Comparison of ENCODE assay signal across 29 cellular contexts in genomic region chr4:143489116-143489515, GRCh38. TPM values are rescaled to one million over a fixed set of nuclear protein-coding genes. Genes with fewer than 3 reads are reported as not detected.
DNase-seq lines count a peak whose midpoint lies in the region; ATAC-seq and TF ChIP-seq lines count a peak whose summit lies in the region.
"Had no signal": no experiment of that assay in that cellular context is flagged by ENCODE, and none has a peak within 500 bp of the region (broad histone marks: within the 10 kb centered on the region; RNA-seq: fewer than 3 reads in every experiment).

No MANE protein-coding gene starts in this region.

- peak; percentile 74 for DNase-seq in mammary epithelial cell
- no peak for DNase-seq in breast epithelium (ENCODE audit: low spot score in 2 of 2)
- peak; percentile 14 for DNase-seq in choroid plexus epithelial cell (ENCODE audit: low read depth)
- peak; percentile 3 for DNase-seq in iris pigment epithelial cell (ENCODE audit: low read depth)
- no peak for DNase-seq in activated CD8-positive, alpha-beta T cell treated with anti-CD3 and anti-CD28 coated beads for 36 hours
- DNase-seq in GDM1 (lab: John Stamatoyannopoulos, UW) = no peak
- DNase-seq: activated CD8-positive, alpha-beta memory T cell treated with anti-CD3 and anti-CD28 coated beads, Interleukin-2, amount 10 ng/mL, durations not matched to agents 7 days and 5 days; activated gamma-delta T cell treated with Interleukin-2 at 50 U/mL for 16 hours; activated naive CD8-positive, alpha-beta T cell treated with anti-CD3 and anti-CD28 coated beads, Interleukin-2, amount 10 ng/mL, durations not matched to agents 7 days and 5 days; activated T-cell treated with anti-CD3 and anti-CD28 coated beads, Interleukin-2, amount 50 U/mL, for 4 hours; DMS79; Kasumi-1; mucosa of descending colon; MV-4-11; NCI-H1436; NCI-H2081; NCI-H2227 treated with DMSO at 0.1 percent for 48 hours; NCI-H526; SK-N-SH; substantia nigra had no signal

- POLR2A ChIA-PET in activated CD8-positive, alpha-beta T cell treated with anti-CD3 and anti-CD28 coated beads for 36 hours (lab: Charles Lee) = no interaction called here

- no peak overlapping the region for H3K4me2 ChIP-seq in mammary epithelial cell (ENCODE audit: insufficient read depth, low read depth, low read length)
- H3K4me2 ChIP-seq: SK-N-SH had no signal

- no peaks in the 10 kb centered on the region for H3K4me1 Mint-ChIP-seq in activated CD8-positive, alpha-beta T cell treated with anti-CD3 and anti-CD28 coated beads for 36 hours (ENCODE audit: low read depth)
- H3K4me1 Mint-ChIP-seq: activated CD8-positive, alpha-beta memory T cell treated with anti-CD3 and anti-CD28 coated beads, Interleukin-2, amount 10 ng/mL, durations not matched to agents 7 days and 5 days; activated naive CD8-positive, alpha-beta T cell treated with anti-CD3 and anti-CD28 coated beads, Interleukin-2, amount 10 ng/mL, durations not matched to agents 7 days and 5 days; nephron; stimulated activated effector memory CD8-positive, alpha-beta T cell treated with anti-CD3 and anti-CD28 coated beads, Interleukin-12 subunit alpha, Interleukin-12 subunit beta, amount 100 ng/mL, for 72 hours had no signal

- no peaks in the 10 kb centered on the region for H3K79me2 ChIP-seq in mammary epithelial cell (ENCODE audit: insufficient read depth, low read length)

- no peaks in the 10 kb centered on the region for H3K27me3 ChIP-seq in mammary epithelial cell (ENCODE audit: insufficient read depth, low read length)
- no peaks in the 10 kb centered on the region for H3K27me3 ChIP-seq in breast epithelium
- H3K27me3 ChIP-seq: upper lobe of left lung had no signal

- no peak overlapping the region for H3K27ac ChIP-seq in mammary epithelial cell (ENCODE audit: insufficient read depth, low read depth, low read length)
- no peak overlapping the region for H3K27ac ChIP-seq in breast epithelium
- H3K27ac ChIP-seq: 22Rv1, C4-2B, upper lobe of left lung had no signal

- no peaks in the 10 kb centered on the region for H3K9me3 Mint-ChIP-seq in activated CD8-positive, alpha-beta T cell treated with anti-CD3 and anti-CD28 coated beads for 36 hours
- H3K9me3 Mint-ChIP-seq: activated naive CD8-positive, alpha-beta T cell treated with anti-CD3 and anti-CD28 coated beads, Interleukin-2, amount 10 ng/mL, durations not matched to agents 7 days and 5 days; activated T-cell treated with anti-CD3 and anti-CD28 coated beads, Interleukin-2, amount 50 U/mL, for 4 hours; stimulated activated effector memory CD8-positive, alpha-beta T cell treated with anti-CD3 and anti-CD28 coated beads, Interleukin-12 subunit alpha, Interleukin-12 subunit beta, amount 100 ng/mL, for 72 hours had no signal

- H3K4me3 Mint-ChIP-seq in activated CD8-positive, alpha-beta T cell treated with anti-CD3 and anti-CD28 coated beads for 36 hours = no peak overlapping the region
- H3K4me3 Mint-ChIP-seq: activated CD8-positive, alpha-beta memory T cell treated with anti-CD3 and anti-CD28 coated beads, Interleukin-2, amount 10 ng/mL, durations not matched to agents 7 days and 5 days; activated naive CD8-positive, alpha-beta T cell treated with anti-CD3 and anti-CD28 coated beads, Interleukin-2, amount 10 ng/mL, durations not matched to agents 7 days and 5 days; activated T-cell treated with anti-CD3 and anti-CD28 coated beads, Interleukin-2, amount 50 U/mL, for 4 hours; nephron; stimulated activated effector memory CD8-positive, alpha-beta T cell treated with anti-CD3 and anti-CD28 coated beads, Interleukin-12 subunit alpha, Interleukin-12 subunit beta, amount 100 ng/mL, for 72 hours had no signal

- no peak for TF ChIP-seq POLR2A in breast epithelium (IDR thresholded peaks at IDR 0.05)
- no peak for TF ChIP-seq POLR2A in GM18505 (IDR thresholded peaks at IDR 0.05; ENCODE audit: borderline replicate concordance, extremely low read depth, insufficient read depth, insufficient read length)

- no peaks in the 10 kb centered on the region for H3K4me1 ChIP-seq in mammary epithelial cell (ENCODE audit: insufficient read depth, low read length)
- H3K4me1 ChIP-seq in breast epithelium = no peaks in the 10 kb centered on the region
- H3K4me1 ChIP-seq: upper lobe of left lung had no signal

- intact Hi-C loops in mammary epithelial cell (cut with micrococcal nuclease) = no loop called here
- intact Hi-C loops in breast epithelium (cut with DNase I; ENCODE audit: low total_unique reads) = no loop called here
- intact Hi-C loops in activated CD8-positive, alpha-beta T cell treated with anti-CD3 and anti-CD28 coated beads for 36 hours (cut with micrococcal nuclease) = no loop called here

- peaks cover 10% of the 10 kb centered on the region for H3K27me3 Mint-ChIP-seq in activated CD8-positive, alpha-beta T cell treated with anti-CD3 and anti-CD28 coated beads for 36 hours

- CTCF ChIA-PET in mammary epithelial cell (lab: Charles Lee; ENCODE audit: low non-redundant PET) = no interaction called here
- CTCF ChIA-PET in activated CD8-positive, alpha-beta T cell treated with anti-CD3 and anti-CD28 coated beads for 36 hours (lab: Charles Lee) = no interaction called here

- in situ Hi-C loops in mammary epithelial cell (cut with MboI; ENCODE audit: low sequenced_read_pairs in 2 of 2) = loop anchor here (25.0 kb wide), 3 partner anchors 277 to 502 kb away; no protein-coding TSS in a partner anchor

- H3K9me3 ChIP-seq in mammary epithelial cell (replicated peaks; ENCODE audit: insufficient read depth, low read length) = no peaks in the 10 kb centered on the region
- H3K9me3 ChIP-seq in breast epithelium = peaks cover 0 to 3% of the 10 kb centered on the region in 2 donors
- H3K9me3 ChIP-seq: mucosa of descending colon, SK-N-SH, upper lobe of left lung had no signal

- H4K20me1 ChIP-seq in mammary epithelial cell (ENCODE audit: insufficient read depth, low read length) = no peaks in the 10 kb centered on the region

- 100% methylated on average over 2 of the region's 2 CpGs for WGBS in mammary epithelial cell (ENCODE audit: low coverage, missing lambda C conversion rate)

- no peak for ATAC-seq in HG03039 (IDR thresholded peaks at IDR 0.05; ENCODE audit: unreplicated experiment)
- ATAC-seq in activated CD8-positive, alpha-beta T cell treated with anti-CD3 and anti-CD28 coated beads for 36 hours = no peak
- ATAC-seq in GM18505 (IDR thresholded peaks at IDR 0.05; ENCODE audit: unreplicated experiment) = no peak
- ATAC-seq: activated CD8-positive, alpha-beta memory T cell treated with anti-CD3 and anti-CD28 coated beads, Interleukin-2, amount 10 ng/mL, durations not matched to agents 7 days and 5 days; activated T-cell treated with anti-CD3 and anti-CD28 coated beads, Interleukin-2, amount 50 U/mL, for 4 hours; mucosa of descending colon; Right ventricle myocardium inferior; stimulated activated effector memory CD8-positive, alpha-beta T cell treated with anti-CD3 and anti-CD28 coated beads, Interleukin-12 subunit alpha, Interleukin-12 subunit beta, amount 100 ng/mL, for 72 hours had no signal

- no peak overlapping the region for H3K27ac Mint-ChIP-seq in activated CD8-positive, alpha-beta T cell treated with anti-CD3 and anti-CD28 coated beads for 36 hours
- H3K27ac Mint-ChIP-seq: activated CD8-positive, alpha-beta memory T cell treated with anti-CD3 and anti-CD28 coated beads, Interleukin-2, amount 10 ng/mL, durations not matched to agents 7 days and 5 days; activated naive CD8-positive, alpha-beta T cell treated with anti-CD3 and anti-CD28 coated beads, Interleukin-2, amount 10 ng/mL, durations not matched to agents 7 days and 5 days; nephron; stimulated activated effector memory CD8-positive, alpha-beta T cell treated with anti-CD3 and anti-CD28 coated beads, Interleukin-12 subunit alpha, Interleukin-12 subunit beta, amount 100 ng/mL, for 72 hours had no signal

- H3K36me3 ChIP-seq in mammary epithelial cell (ENCODE audit: insufficient read depth, low read length) (no peaks in the 10 kb centered on the region), breast epithelium (no peaks in the 10 kb centered on the region)
- H3K36me3 ChIP-seq: upper lobe of left lung had no signal

- no peak overlapping the region for H3K9ac ChIP-seq in mammary epithelial cell (ENCODE audit: insufficient read depth, low read length)
- H3K9ac ChIP-seq: SK-N-SH had no signal

- dilution Hi-C loops in mammary epithelial cell (cut with HindIII; ENCODE audit: low sequenced_read_pairs) = no loop called here

- H3K36me3 Mint-ChIP-seq in activated CD8-positive, alpha-beta T cell treated with anti-CD3 and anti-CD28 coated beads for 36 hours (ENCODE audit: low read depth) = no peaks in the 10 kb centered on the region
- H3K36me3 Mint-ChIP-seq: activated CD8-positive, alpha-beta memory T cell treated with anti-CD3 and anti-CD28 coated beads, Interleukin-2, amount 10 ng/mL, durations not matched to agents 7 days and 5 days; activated naive CD8-positive, alpha-beta T cell treated with anti-CD3 and anti-CD28 coated beads, Interleukin-2, amount 10 ng/mL, durations not matched to agents 7 days and 5 days; stimulated activated effector memory CD8-positive, alpha-beta T cell treated with anti-CD3 and anti-CD28 coated beads, Interleukin-12 subunit alpha, Interleukin-12 subunit beta, amount 100 ng/mL, for 72 hours had no signal

- H3K4me3 ChIP-seq in mammary epithelial cell (replicated peaks in 1 of 3; ENCODE audit: insufficient read depth in 1 of 3, low read depth in 2 of 3, low read length in 3 of 3) (no peak overlapping the region), breast epithelium (no peak overlapping the region), choroid plexus epithelial cell (ENCODE audit: low read depth, low read length) (no peak overlapping the region)
- H3K4me3 ChIP-seq: lung, mucosa of descending colon, upper lobe of left lung had no signal

- BruUV-seq in mammary epithelial cell (replicated peaks; lab: Mats Ljungman, UMichigan) = no TSS peak

- no peak overlapping the region for H2AFZ ChIP-seq in mammary epithelial cell (ENCODE audit: low read depth, low read length)

- TF ChIP-seq CTCF in mammary epithelial cell (conservative IDR thresholded peaks at IDR 0.05 in 1 of 2, IDR thresholded peaks at IDR 0.05 in 1 of 2; ENCODE audit: extremely low read depth in 1 of 2, insufficient read depth in 1 of 2, low read depth in 1 of 2, low read length in 2 of 2) (no peak), breast epithelium (IDR thresholded peaks at IDR 0.05) (no peak), choroid plexus epithelial cell (conservative IDR thresholded peaks at IDR 0.05; ENCODE audit: low read depth, low read length) (no peak)
- TF ChIP-seq CTCF in activated CD8-positive, alpha-beta T cell treated with anti-CD3 and anti-CD28 coated beads for 36 hours (IDR thresholded peaks at IDR 0.05) = no peak

RNA-seq across cellular contexts. Expression of gene SMARCA5, which starts 24.4 kb away (rescaled TPM):
- total RNA-seq in mammary epithelial cell = 10 to 100 TPM; 32.2 to 36.4 TPM
- polyA plus RNA-seq in mammary epithelial cell = 11.8 TPM
- polyA minus RNA-seq in mammary epithelial cell = 26.7 TPM
- total RNA-seq in breast epithelium = 10 to 100 TPM; 34.7 to 58.2 (median 53.4) TPM
- 10 to 100 TPM; 61.2 to 62.1 TPM for total RNA-seq in activated CD8-positive, alpha-beta T cell treated with anti-CD3 and anti-CD28 coated beads for 36 hours

Comparison
In these comparisons a context has a peak if more than half of its experiments do, and no peak if none do; other contexts are left out.
1. DNase-seq: peak in mammary epithelial cell (single experiment), choroid plexus epithelial cell (single experiment) and iris pigment epithelial cell (single experiment); none in breast epithelium (0 of 2), activated CD8-positive, alpha-beta T cell treated with anti-CD3 and anti-CD28 coated beads for 36 hours (single experiment) and GDM1 (single experiment).